Comparison of ENCODE assay signal across 24 cellular contexts in genomic region chr2:65122313-65122712, GRCh38. TPM values are rescaled to one million over a fixed set of nuclear protein-coding genes. Genes with fewer than 3 reads are reported as not detected.
A peak's percentile ranks its signal among the peaks of the same experiment; 100 is the strongest.
DNase-seq lines count a peak whose midpoint lies in the region; ATAC-seq, FAIRE-seq and TF ChIP-seq lines count a peak whose summit lies in the region.
"Had no signal": no experiment of that assay in that cellular context is flagged by ENCODE, and none has a peak within 500 bp of the region (broad histone marks: within the 10 kb centered on the region; RNA-seq: fewer than 3 reads in every experiment).

No MANE protein-coding gene starts in this region.

- peaks cover 69% of the 10 kb centered on the region for H3K4me1 Mint-ChIP-seq in CD8-positive, alpha-beta T cell (ENCODE audit: low read depth)

- TF ChIP-seq POLR2A in K562 (conservative IDR thresholded peaks at IDR 0.05) = no peak

- H3K9me1 ChIP-seq in K562 (ENCODE audit: control insufficient read depth, insufficient read depth, low read length) = no peaks in the 10 kb centered on the region

- in situ Hi-C loops in K562 (cut with MboI) = no loop called here

- no peak overlapping the region for H3K27ac Mint-ChIP-seq in CD8-positive, alpha-beta T cell

- FAIRE-seq in K562 (lab: Jason Lieb, UNC) = no peak
- FAIRE-seq: D721Med, G401.6, GM12891, GM19239, H54, HTR-8/SVneo had no signal

- 53% methylated on average over 5 of the region's 7 CpGs for WGBS in K562 (ENCODE audit: insufficient coverage, low coverage, missing lambda C conversion rate)

- peaks cover 99% of the 10 kb centered on the region for H3K79me2 ChIP-seq in K562 (ENCODE audit: control insufficient read depth, insufficient read depth, low read length)

- H3K9ac ChIP-seq in K562 (ENCODE audit: insufficient read depth in 1 of 2, low read depth in 2 of 2, low read length in 2 of 2) = no peak overlapping the region
- H3K9ac ChIP-seq: BLaER1 had no signal

- no TSS peak for BruUV-seq in K562 (replicated peaks; lab: Mats Ljungman, UMichigan)

- no peaks in the 10 kb centered on the region for H3K9me3 ChIP-seq in left ventricle myocardium inferior (replicated peaks)
- H3K9me3 ChIP-seq in CD8-positive, alpha-beta T cell (ENCODE audit: low read length) = no peaks in the 10 kb centered on the region
- no peaks in the 10 kb centered on the region for H3K9me3 ChIP-seq in K562 (replicated peaks; ENCODE audit: control insufficient read depth, insufficient read depth, low read depth, low read length)
- H3K9me3 ChIP-seq in neutrophil = no peaks in the 10 kb centered on the region
- H3K9me3 ChIP-seq: BLaER1 had no signal

- TF ChIP-seq EP300 in K562 (IDR thresholded peaks at IDR 0.05; ENCODE audit: low read length) = no peak

- H3K36me3 Mint-ChIP-seq in CD8-positive, alpha-beta T cell = peaks cover 15% of the 10 kb centered on the region

- ATAC-seq in Right ventricle myocardium inferior (no peak), K562 (peak; percentile 21; the same call in 1 of the 3 replicates), GM21390 (IDR thresholded peaks at IDR 0.05; ENCODE audit: unreplicated experiment) (no peak), GM19023 (IDR thresholded peaks at IDR 0.05; ENCODE audit: unreplicated experiment) (no peak)
- no peak for ATAC-seq in CD8-positive, alpha-beta T cell
- ATAC-seq: HCT116 had no signal

- no peaks in the 10 kb centered on the region for H3K36me3 ChIP-seq in left ventricle myocardium inferior
- H3K36me3 ChIP-seq in CD8-positive, alpha-beta T cell (ENCODE audit: insufficient read depth, low read length) = no peaks in the 10 kb centered on the region
- H3K36me3 ChIP-seq in K562 (ENCODE audit: control insufficient read depth, insufficient read depth, low read length) = peaks cover 10% of the 10 kb centered on the region; the same call in 2 of the 3 replicates
- no peaks in the 10 kb centered on the region for H3K36me3 ChIP-seq in neutrophil

- intact Hi-C loops in left ventricle myocardium inferior (cut with micrococcal nuclease) = no loop called here
- intact Hi-C loops in Right ventricle myocardium inferior (cut with DNase I) = no loop called here
- intact Hi-C loops in CD8-positive, alpha-beta T cell (cut with DNase I, micrococcal nuclease) = loop anchor here in 1 of 2 experiments (10.0 kb wide), 1 partner anchor 978 kb away; the partner anchor contains the start of gene PELI1
- intact Hi-C loops in K562 (cut with micrococcal nuclease) = no loop called here

- TF ChIP-seq RAD21 in K562 (CRISPR knock-in tag; conservative IDR thresholded peaks at IDR 0.05 in 1 of 2, IDR thresholded peaks at IDR 0.05 in 1 of 2) = no peak

- H3K4me3 ChIP-seq in left ventricle myocardium inferior (no peak overlapping the region), K562 (no peak overlapping the region), neutrophil (ENCODE audit: low read depth in 1 of 2, low read length in 1 of 2) (no peak overlapping the region)
- no peak overlapping the region for H3K4me3 ChIP-seq in CD8-positive, alpha-beta T cell (ENCODE audit: low read depth, low read length)
- H3K4me3 ChIP-seq: BLaER1 had no signal

- H3K27ac ChIP-seq in left ventricle myocardium inferior (replicated peaks) (peak overlapping the region; percentile 48), K562 (ENCODE audit: extremely low read depth, low read depth, low read length) (no peak overlapping the region), neutrophil (peak overlapping the region; percentile 38)
- no peak overlapping the region for H3K27ac ChIP-seq in CD8-positive, alpha-beta T cell (ENCODE audit: low read depth, low read length)
- H3K27ac ChIP-seq: 22Rv1, BLaER1 had no signal

- TF ChIP-seq CTCF in left ventricle myocardium inferior (IDR thresholded peaks at IDR 0.05; ENCODE audit: borderline replicate concordance) (no peak), K562 (IDR thresholded peaks at IDR 0.05 in 2 of 3, conservative IDR thresholded peaks at IDR 0.05 in 1 of 3; ENCODE audit: insufficient read depth in 2 of 3, low read depth in 1 of 3, low read length in 3 of 3) (no peak), neutrophil (IDR thresholded peaks at IDR 0.05) (no peak)
- TF ChIP-seq CTCF in CD8-positive, alpha-beta T cell (IDR thresholded peaks at IDR 0.05) = no peak

- CTCF ChIA-PET in CD8-positive, alpha-beta T cell (lab: Charles Lee) = interaction anchor here (1.0 kb wide), 1 partner anchor 57 kb away, joined by 3 read pairs; no protein-coding TSS in a partner anchor
- CTCF ChIA-PET in K562 (lab: Yijun Ruan, JAX; ENCODE audit: low intra/inter-chr PET ratio) = no interaction called here

- no peak overlapping the region for H3K4me2 ChIP-seq in K562 (ENCODE audit: insufficient read depth, low read length)
- H3K4me2 ChIP-seq: BLaER1 had no signal

- peak overlapping the region; percentile 15 for H3K4me3 Mint-ChIP-seq in CD8-positive, alpha-beta T cell

- H3K27me3 Mint-ChIP-seq in CD8-positive, alpha-beta T cell (ENCODE audit: low read depth) = no peaks in the 10 kb centered on the region
- H3K27me3 Mint-ChIP-seq: CD4-positive, alpha-beta memory T cell had no signal

- H2AFZ ChIP-seq in K562 (ENCODE audit: low read depth, low read length) = no peak overlapping the region

- H4K20me1 ChIP-seq in K562 (replicated peaks; ENCODE audit: control insufficient read depth, insufficient read depth, low read length) = peaks cover 17% of the 10 kb centered on the region

- H3K4me1 ChIP-seq in left ventricle myocardium inferior (peaks cover 99% of the 10 kb centered on the region), K562 (replicated peaks in 1 of 2; ENCODE audit: control insufficient read depth in 2 of 2, insufficient read depth in 2 of 2, low read length in 2 of 2) (peaks cover 5 to 20% of the 10 kb centered on the region in 2 experiments; a peak in 4 of 5 replicates), neutrophil (ENCODE audit: control insufficient read depth in 1 of 2, insufficient read depth in 1 of 2, low read depth in 1 of 2, low read length in 1 of 2) (peaks cover 46 to 53% of the 10 kb centered on the region in 2 experiments)
- H3K4me1 ChIP-seq in CD8-positive, alpha-beta T cell (ENCODE audit: insufficient read depth, low read length) = peaks cover 57% of the 10 kb centered on the region

- DNase-seq in left ventricle myocardium inferior (no peak), Right ventricle myocardium inferior (ENCODE audit: missing footprints) (no peak), K562 (ENCODE audit: extremely low read depth in 1 of 4, low spot score in 3 of 4) (no peak), NCI-H82 (lab: John Stamatoyannopoulos, UW) (no peak)
- no peak for DNase-seq in CD8-positive, alpha-beta T cell
- DNase-seq: AML-193; CD4-positive, alpha-beta memory T cell; COR-L47; DMS153; DMS79 treated with DMSO at 0.1 percent for 48 hours; EL; KG1 had no signal

- POLR2A ChIA-PET in CD8-positive, alpha-beta T cell (lab: Charles Lee) = interaction anchor here (1.1 kb wide), 1 partner anchor 13 kb away, joined by 3 read pairs; no protein-coding TSS in a partner anchor
- POLR2A ChIA-PET in K562 (lab: Yijun Ruan, JAX) = interaction anchor here (0.6 to 1.8 kb wide), 5 partner anchors 10 to 116 kb away, joined by 3 to 9 read pairs (median 3); no protein-coding TSS in a partner anchor

- H3K9me3 Mint-ChIP-seq in CD8-positive, alpha-beta T cell = no peaks in the 10 kb centered on the region

- H3K27me3 ChIP-seq in left ventricle myocardium inferior (ENCODE audit: low read depth) (no peaks in the 10 kb centered on the region), K562 (ENCODE audit: control insufficient read depth in 2 of 2, insufficient read depth in 2 of 2, low read length in 2 of 2) (no peaks in the 10 kb centered on the region), neutrophil (no peaks in the 10 kb centered on the region)
- H3K27me3 ChIP-seq in CD8-positive, alpha-beta T cell (ENCODE audit: insufficient read depth, low read length) = no peaks in the 10 kb centered on the region
- H3K27me3 ChIP-seq: BLaER1 had no signal

TF ChIP-seq in K562, 482 proteins besides CTCF, POLR2A, EP300 and RAD21 (continues in another document):
- TF ChIP-seq ZBTB17 (CRISPR knock-in tag; IDR thresholded peaks at IDR 0.05) (no peak), SAFB (IDR thresholded peaks at IDR 0.05; ENCODE audit: borderline replicate concordance, low read depth, low read length) (no peak), MLX (CRISPR knock-in tag; conservative IDR thresholded peaks at IDR 0.05) (no peak), CEBPB (tag; IDR thresholded peaks at IDR 0.05) (peak; percentile 32; the same call in 1 of the 2 replicates), CEBPG (CRISPR knock-in tag; IDR thresholded peaks at IDR 0.05) (no peak), CEBPG (tag; conservative IDR thresholded peaks at IDR 0.05 in 1 of 2, IDR thresholded peaks at IDR 0.05 in 1 of 2) (0 out of 4 replicates have a peak, but pooled peaks of 1 of the 2 experiments have one; percentile 15)

RNA-seq across cellular contexts. Expression of gene RAB1A, which starts 7.6 kb away (rescaled TPM):
- 115 TPM for total RNA-seq in left ventricle myocardium inferior
- total RNA-seq in Right ventricle myocardium inferior = 119 TPM
- 100 to 1,000 TPM; 101 to 103 TPM for total RNA-seq in CD8-positive, alpha-beta T cell
- 20.3 and 50.3 TPM in 2 replicates for total RNA-seq in K562 (2011; cell fraction: chromatin; rRNA removed; ENCODE audit: low replicate concordance)
- 13.5 and 14.3 TPM in 2 replicates for total RNA-seq in K562 (2011; cell fraction: nucleolus; rRNA removed)
- total RNA-seq in K562 (2011; cell fraction: nucleoplasm; rRNA removed) = 36.1 and 60.5 TPM in 2 replicates
- total RNA-seq in K562 (2014; rRNA removed) = 62.2 and 83.5 TPM in 2 replicates
- total RNA-seq in K562 (2014; rRNA removed; fragmentation: Illumina TruSeq; extraction: Trizol) = 67.7 and 81.4 TPM in 2 replicates
- total RNA-seq in K562 (2015; rRNA removed; fragmentation: Illumina TruSeq; extraction: Trizol) = 64.4 and 66.7 TPM in 2 replicates
- total RNA-seq in K562 (2021) = 93.9 and 99.4 TPM in 2 replicates
- polyA plus RNA-seq in K562 (2011; rRNA removed) = 144 and 163 TPM in 2 replicates
- 33.7 and 80.3 TPM in 2 replicates for polyA plus RNA-seq in K562 (2011; cell fraction: cytosol; rRNA removed)
- 23.6 and 40.8 TPM in 2 replicates for polyA plus RNA-seq in K562 (2011; cell fraction: nucleus; rRNA removed)
- 116 and 153 TPM in 2 replicates for polyA plus RNA-seq in K562 (2012)
- 81.5 and 89.1 TPM in 2 replicates for polyA plus RNA-seq in K562 (2014; fragmentation: Illumina TruSeq; extraction: Trizol)
- polyA plus RNA-seq in K562 (2014; fragmentation: Nextera tagmentation; extraction: Ambion mirVana) = 10 to 100 TPM; 43.8 to 47.8 TPM
- polyA plus RNA-seq in K562 (2014; rRNA removed) = 125 and 136 TPM in 2 replicates
- polyA minus RNA-seq in K562 (2011; rRNA and poly(A)+ RNA removed) = 93.6 and 96.1 TPM in 2 replicates
- 31.6 and 38.0 TPM in 2 replicates for polyA minus RNA-seq in K562 (2011; cell fraction: cytosol; rRNA and poly(A)+ RNA removed)
- polyA minus RNA-seq in K562 (2011; cell fraction: nucleus; rRNA and poly(A)+ RNA removed) = 13.1 and 22.5 TPM in 2 replicates

Comparison
In these comparisons a context has a peak if more than half of its experiments do, and no peak if none do; other contexts are left out.
1. H3K27ac ChIP-seq: peak in left ventricle myocardium inferior (single experiment) and neutrophil (single experiment); none in CD8-positive, alpha-beta T cell (single experiment) and K562 (single experiment).